In genomic region chr5:146662229-146662628, GRCh38 we compare ENCODE assay signal across 8 cellular contexts.
DNase-seq lines count a peak whose midpoint lies in the region; ATAC-seq lines count a peak whose summit lies in the region.

No MANE protein-coding gene starts in this region.

- H3K27me3 Mint-ChIP-seq in immature natural killer cell (ENCODE audit: low read depth in 3 of 3), result no peaks in the 10 kb centered on the region
- H3K27me3 Mint-ChIP-seq in activated naive CD4-positive, alpha-beta T cell treated with anti-CD3 and anti-CD28 coated beads, Interleukin-2, amount 10 ng/mL, durations not matched to agents 7 days and 5 days, result no peaks in the 10 kb centered on the region

- H3K36me3 Mint-ChIP-seq in immature natural killer cell, result no peaks in the 10 kb centered on the region
- no peaks in the 10 kb centered on the region for H3K36me3 Mint-ChIP-seq in activated naive CD4-positive, alpha-beta T cell treated with anti-CD3 and anti-CD28 coated beads, Interleukin-2, amount 10 ng/mL, durations not matched to agents 7 days and 5 days

- CTCF ChIA-PET in activated naive CD4-positive, alpha-beta T cell treated with anti-CD3 and anti-CD28 coated beads, Interleukin-2, amount 10 ng/mL, durations not matched to agents 7 days and 5 days (lab: Charles Lee), result interaction anchor here (0.7 to 5.2 kb wide), 7 partner anchors 9 to 306 kb away, joined by 3 to 44 read pairs (median 5); no protein-coding TSS in a partner anchor

- peaks cover 0 to 2% of the 10 kb centered on the region in 2 donors for H3K4me1 Mint-ChIP-seq in immature natural killer cell
- H3K4me1 Mint-ChIP-seq in activated naive CD4-positive, alpha-beta T cell treated with anti-CD3 and anti-CD28 coated beads, Interleukin-2, amount 10 ng/mL, durations not matched to agents 7 days and 5 days, result no peaks in the 10 kb centered on the region

- no peaks in the 10 kb centered on the region for H3K9me3 Mint-ChIP-seq in immature natural killer cell
- no peaks in the 10 kb centered on the region for H3K9me3 Mint-ChIP-seq in activated naive CD4-positive, alpha-beta T cell treated with anti-CD3 and anti-CD28 coated beads, Interleukin-2, amount 10 ng/mL, durations not matched to agents 7 days and 5 days

- ATAC-seq in GM21381 (IDR thresholded peaks at IDR 0.05; ENCODE audit: unreplicated experiment) (peak; percentile 58), HG02973 (IDR thresholded peaks at IDR 0.05; ENCODE audit: unreplicated experiment) (no peak)

- H3K4me3 Mint-ChIP-seq in immature natural killer cell, result no peak overlapping the region
- no peak overlapping the region for H3K4me3 Mint-ChIP-seq in activated naive CD4-positive, alpha-beta T cell treated with anti-CD3 and anti-CD28 coated beads, Interleukin-2, amount 10 ng/mL, durations not matched to agents 7 days and 5 days

- peak; percentile 17 for DNase-seq in AG20443 (ENCODE audit: low spot score)
- peak; percentile 14 for DNase-seq in SW480 (ENCODE audit: low spot score)
- peak; percentile 34 to 50 (median 49) for DNase-seq in immature natural killer cell
- no peak for DNase-seq in C1 segment of cervical spinal cord (lab: John Stamatoyannopoulos, UW)
- DNase-seq in activated naive CD4-positive, alpha-beta T cell treated with anti-CD3 and anti-CD28 coated beads, Interleukin-2, amount 10 ng/mL, durations not matched to agents 7 days and 5 days, result no peak
- DNase-seq in superior temporal gyrus (ENCODE audit: extremely low spot score), result no peak

- no peak overlapping the region for H3K27ac Mint-ChIP-seq in immature natural killer cell
- H3K27ac Mint-ChIP-seq in activated naive CD4-positive, alpha-beta T cell treated with anti-CD3 and anti-CD28 coated beads, Interleukin-2, amount 10 ng/mL, durations not matched to agents 7 days and 5 days, result no peak overlapping the region

Comparison
In these comparisons a context has a peak if more than half of its experiments do, and no peak if none do; other contexts are left out.
1. DNase-seq: peak in AG20443 (single experiment), SW480 (single experiment) and immature natural killer cell (3 of 3); none in C1 segment of cervical spinal cord (0 of 14), activated naive CD4-positive, alpha-beta T cell treated with anti-CD3 and anti-CD28 coated beads, Interleukin-2, amount 10 ng/mL, durations not matched to agents 7 days and 5 days (single experiment) and superior temporal gyrus (single experiment).